10 cellular contexts compared by ENCODE assay signal in genomic region chr19:38975214-38975860, GRCh38. TPM values are rescaled to one million over a fixed set of nuclear protein-coding genes. Genes with fewer than 3 reads are reported as not detected.
DNase-seq lines count a peak whose midpoint lies in the region; ATAC-seq and TF ChIP-seq lines count a peak whose summit lies in the region.
"Had no signal": no experiment of that assay in that cellular context is flagged by ENCODE, and none has a peak within 500 bp of the region (broad histone marks: within the 10 kb centered on the region; RNA-seq: fewer than 3 reads in every experiment).

TSS of gene FBXO17 (minus strand) at chr19:38975742. CDS start at chr19:38950319, 25,423 bp downstream.

- H3K36me3 ChIP-seq in neural progenitor cell: no peaks in the 10 kb centered on the region

- intact Hi-C loops in head of caudate nucleus (cut with DNase I): no loop called here

- H2AFZ ChIP-seq in neural progenitor cell (replicated peaks): peak within 1 kb of the TSS; percentile 75

- H4K20me1 ChIP-seq in neural progenitor cell (ENCODE audit: low read depth): peaks cover 6% of the 10 kb centered on the region
- H4K20me1 ChIP-seq: BLaER1 had no signal

- no peaks in the 10 kb centered on the region for H3K36me3 Mint-ChIP-seq in activated naive CD8-positive, alpha-beta T cell treated with anti-CD3 and anti-CD28 coated beads for 36 hours
- peaks cover 4% of the 10 kb centered on the region for H3K36me3 Mint-ChIP-seq in neural progenitor cell

- no peaks in the 10 kb centered on the region for H3K27me3 ChIP-seq in neural progenitor cell

- peak; percentile 11 for DNase-seq in NCI-H2171 (lab: John Stamatoyannopoulos, UW)
- DNase-seq in NCI-H2171 treated with DMSO at 0.1 percent for 48 hours (lab: John Stamatoyannopoulos, UW): no peak
- peak; percentile 9 for DNase-seq in activated naive CD8-positive, alpha-beta T cell treated with anti-CD3 and anti-CD28 coated beads for 36 hours
- DNase-seq in head of caudate nucleus: peak in 39 of 42 donors; percentile 17 to 71 (median 42)
- peak; percentile 77 for DNase-seq in neural progenitor cell (ENCODE audit: low spot score)

- no peaks in the 10 kb centered on the region for H3K9me3 ChIP-seq in neural progenitor cell (ENCODE audit: low read depth)

- no peak within 1 kb of the TSS for H3K27ac ChIP-seq in neural progenitor cell
- H3K27ac ChIP-seq: BLaER1 had no signal

- peak within 1 kb of the TSS; percentile 71 for H3K4me3 ChIP-seq in neural progenitor cell
- H3K4me3 ChIP-seq: BLaER1 had no signal

- H3K79me2 ChIP-seq in neural progenitor cell (ENCODE audit: low read depth): peaks cover 15% of the 10 kb centered on the region

- H3K4me2 ChIP-seq in neural progenitor cell: peak within 1 kb of the TSS; percentile 88
- H3K4me2 ChIP-seq: BLaER1 had no signal

- H3F3A ChIP-seq in neural progenitor cell (ENCODE audit: low read depth): peaks cover 24% of the 10 kb centered on the region

- peaks cover 42% of the 10 kb centered on the region for H3K27me3 Mint-ChIP-seq in activated naive CD8-positive, alpha-beta T cell treated with anti-CD3 and anti-CD28 coated beads for 36 hours
- H3K27me3 Mint-ChIP-seq in neural progenitor cell (ENCODE audit: insufficient read depth, low read depth): peaks cover 13% of the 10 kb centered on the region

- peaks cover 7% of the 10 kb centered on the region for H3K4me1 ChIP-seq in neural progenitor cell
- H3K4me1 ChIP-seq: BLaER1 had no signal

- ATAC-seq in GM18861 (IDR thresholded peaks at IDR 0.05; ENCODE audit: unreplicated experiment) (no peak), HG03139 (IDR thresholded peaks at IDR 0.05; ENCODE audit: unreplicated experiment) (no peak), HG03432 (IDR thresholded peaks at IDR 0.05; ENCODE audit: unreplicated experiment) (no peak)

- no peak for TF ChIP-seq CTCF in neural progenitor cell (IDR thresholded peaks at IDR 0.05)

- peaks cover 9% of the 10 kb centered on the region for H3K4me1 Mint-ChIP-seq in activated naive CD8-positive, alpha-beta T cell treated with anti-CD3 and anti-CD28 coated beads for 36 hours
- peaks cover 23% of the 10 kb centered on the region for H3K4me1 Mint-ChIP-seq in neural progenitor cell

- H3K27ac Mint-ChIP-seq in activated naive CD8-positive, alpha-beta T cell treated with anti-CD3 and anti-CD28 coated beads for 36 hours: no peak within 1 kb of the TSS
- H3K27ac Mint-ChIP-seq in neural progenitor cell: peak within 1 kb of the TSS; percentile 96

- H3K4me3 Mint-ChIP-seq in activated naive CD8-positive, alpha-beta T cell treated with anti-CD3 and anti-CD28 coated beads for 36 hours: peak within 1 kb of the TSS; percentile 16
- peak within 1 kb of the TSS; percentile 97 for H3K4me3 Mint-ChIP-seq in neural progenitor cell

- H3K9me3 Mint-ChIP-seq in activated naive CD8-positive, alpha-beta T cell treated with anti-CD3 and anti-CD28 coated beads for 36 hours: no peaks in the 10 kb centered on the region
- H3K9me3 Mint-ChIP-seq in neural progenitor cell: no peaks in the 10 kb centered on the region

- peak within 1 kb of the TSS; percentile 0 for H3K9ac ChIP-seq in neural progenitor cell
- H3K9ac ChIP-seq: BLaER1 had no signal

RNA-seq across cellular contexts. Expression of gene FBXO17, which starts in this region (rescaled TPM):
- total RNA-seq in activated naive CD8-positive, alpha-beta T cell treated with anti-CD3 and anti-CD28 coated beads for 36 hours: not detected
- total RNA-seq in neural progenitor cell (ENCODE audit: low replicate concordance): 8.3 and 24.9 TPM in 2 replicates
- total RNA-seq: activated CD8-positive, alpha-beta memory T cell treated with anti-CD3 and anti-CD28 coated beads for 36 hours had no signal

Comparison
In these comparisons a context has a peak if more than half of its experiments do, and no peak if none do; other contexts are left out.
1. Peak in DNase-seq in activated naive CD8-positive, alpha-beta T cell treated with anti-CD3 and anti-CD28 coated beads for 36 hours; RNA of the gene not detected or under 1 TPM.